1 cellular context compared by ENCODE assay signal in genomic region chr7:151758994-151759540, GRCh38.
TF ChIP-seq lines count a peak whose summit lies in the region.

No MANE protein-coding gene starts in this region.

TF ChIP-seq in H1, 55 proteins besides CTCF, POLR2A, EP300 and RAD21:
- TF ChIP-seq HDAC6 (IDR thresholded peaks at IDR 0.05; ENCODE audit: low read depth, low read length) = no peak
- no peak for TF ChIP-seq RXRA (IDR thresholded peaks at IDR 0.05; ENCODE audit: insufficient read depth, low read depth, low read length)
- TF ChIP-seq USF2 (IDR thresholded peaks at IDR 0.05; ENCODE audit: low read length) = 0 out of 2 replicates have a peak, but pooled peaks have one; percentile 18
- no peak for TF ChIP-seq TAF7 (optimal IDR thresholded peaks at IDR 0.05; ENCODE audit: borderline replicate concordance, low read depth, low read length)
